1 cellular context compared by ENCODE assay signal in the genomic region with DNA sequence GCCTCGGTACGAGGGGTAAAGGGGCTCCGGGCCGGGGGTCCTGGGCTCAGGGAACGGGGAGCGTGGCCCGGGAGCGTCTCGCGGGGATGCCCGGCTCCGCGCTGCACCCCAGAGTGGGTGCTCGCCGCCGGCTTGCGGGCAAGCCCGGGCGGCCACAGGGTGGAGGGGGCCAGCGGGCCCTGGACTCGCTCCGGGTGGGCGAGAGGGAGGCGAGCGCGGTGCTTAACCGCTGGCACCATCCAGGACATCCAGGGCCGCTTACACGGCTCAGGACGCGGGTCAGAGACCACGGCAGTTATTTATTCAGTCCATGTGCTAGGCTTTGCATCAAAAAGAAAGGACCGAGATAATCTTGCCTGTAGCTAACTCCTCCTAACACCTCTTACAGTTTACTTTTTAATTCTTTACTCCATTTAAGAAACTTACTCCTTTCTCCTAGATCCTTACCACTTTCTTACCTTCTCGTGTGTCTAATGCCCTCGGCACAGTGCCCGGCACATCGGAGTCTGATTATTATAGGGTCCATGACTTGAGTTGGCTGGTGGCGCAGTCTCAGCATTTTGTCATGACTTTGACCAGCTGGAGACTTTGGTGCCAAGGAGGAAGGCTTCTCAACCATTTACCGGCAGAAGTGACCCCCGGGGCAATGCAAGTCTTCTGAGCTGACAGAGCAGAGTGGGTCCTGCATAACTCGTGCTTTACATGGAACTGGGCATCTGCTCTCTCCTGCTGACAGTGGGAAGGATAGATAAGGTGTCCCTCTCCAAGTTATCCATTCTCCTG.
TF ChIP-seq lines count a peak whose summit lies in the region.

No MANE protein-coding gene starts in this region.

TF ChIP-seq in liver, 16 proteins besides CTCF, POLR2A, EP300 and RAD21 (continued from another document):
- TF ChIP-seq, protein P1, sequence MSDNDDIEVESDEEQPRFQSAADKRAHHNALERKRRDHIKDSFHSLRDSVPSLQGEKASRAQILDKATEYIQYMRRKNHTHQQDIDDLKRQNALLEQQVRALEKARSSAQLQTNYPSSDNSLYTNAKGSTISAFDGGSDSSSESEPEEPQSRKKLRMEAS (IDR thresholded peaks at IDR 0.05), result no peak
- TF ChIP-seq HNF4A (conservative IDR thresholded peaks at IDR 0.05) (no peak), EGR1 (IDR thresholded peaks at IDR 0.05; ENCODE audit: low read depth in 2 of 2) (no peak)
TF ChIP-seq in liver: peak in this region for 0.
